Comparison of ENCODE assay signal across 17 cellular contexts in genomic region chr5:148841519-148841918, GRCh38. TPM values are rescaled to one million over a fixed set of nuclear protein-coding genes. Genes with fewer than 3 reads are reported as not detected.
DNase-seq lines count a peak whose midpoint lies in the region; ATAC-seq and TF ChIP-seq lines count a peak whose summit lies in the region.
"Had no signal": no experiment of that assay in that cellular context is flagged by ENCODE, and none has a peak within 500 bp of the region (broad histone marks: within the 10 kb centered on the region; RNA-seq: fewer than 3 reads in every experiment).

No MANE protein-coding gene starts in this region.

- peak overlapping the region; percentile 17; the same call in 1 of the 2 replicates for H2AFZ ChIP-seq in MM.1S (ENCODE audit: low read length)

- no peaks in the 10 kb centered on the region for H3K27me3 ChIP-seq in heart left ventricle
- no peaks in the 10 kb centered on the region for H3K27me3 ChIP-seq in MM.1S (replicated peaks; ENCODE audit: insufficient read depth, low read length)
- H3K27me3 ChIP-seq in endocrine pancreas (ENCODE audit: control insufficient read depth, insufficient read depth, low read length), result no peaks in the 10 kb centered on the region
- no peaks in the 10 kb centered on the region for H3K27me3 ChIP-seq in gastrocnemius medialis
- H3K27me3 ChIP-seq: BLaER1 treated with 17β-estradiol and CSF1 and Interleukin-3, amounts not matched to agents 10 nM and 100 nM had no signal

- H3K9me2 ChIP-seq in MM.1S (replicated peaks; ENCODE audit: insufficient read depth, low read length), result no peaks in the 10 kb centered on the region

- H3K4me3 ChIP-seq in heart left ventricle (no peak overlapping the region), MM.1S (ENCODE audit: low read length) (no peak overlapping the region), endocrine pancreas (ENCODE audit: control insufficient read depth, insufficient read depth, low read length) (peak overlapping the region; percentile 20), gastrocnemius medialis (no peak overlapping the region)
- H3K4me3 ChIP-seq: BLaER1 treated with 17β-estradiol and CSF1 and Interleukin-3, amounts not matched to agents 10 nM and 100 nM; K562 had no signal

- peaks cover 53% of the 10 kb centered on the region for H3K79me2 ChIP-seq in MM.1S (ENCODE audit: low read length)

- TF ChIP-seq CTCF in heart left ventricle (IDR thresholded peaks at IDR 0.05) (no peak), MM.1S (IDR thresholded peaks at IDR 0.05; ENCODE audit: low read length) (no peak), gastrocnemius medialis (IDR thresholded peaks at IDR 0.05 in 4 of 5, conservative IDR thresholded peaks at IDR 0.05 in 1 of 5) (no peak)

- intact Hi-C loops in Right ventricle myocardium superior (cut with DNase I) (no loop called here), heart left ventricle (cut with DNase I) (no loop called here), gastrocnemius medialis (cut with DNase I; ENCODE audit: low total_unique reads) (no loop called here)

- H3K27ac ChIP-seq in heart left ventricle (peak overlapping the region in 1 of 12 donors; percentile 8), MM.1S (ENCODE audit: low read length) (peak overlapping the region; percentile 15; the same call in 1 of the 2 replicates), gastrocnemius medialis (peak overlapping the region; percentile 38 to 81 (median 64))
- H3K27ac ChIP-seq: BLaER1 treated with 17β-estradiol and CSF1 and Interleukin-3, amounts not matched to agents 10 nM and 100 nM had no signal

- in situ Hi-C loops in gastrocnemius medialis (cut with MboI; ENCODE audit: low sequenced_read_pairs in 4 of 4), result no loop called here

- peaks cover 0 to 54% (median 31%) of the 10 kb centered on the region in 12 donors for H3K4me1 ChIP-seq in heart left ventricle
- peaks cover 42% of the 10 kb centered on the region for H3K4me1 ChIP-seq in MM.1S (ENCODE audit: low read length)
- H3K4me1 ChIP-seq in endocrine pancreas (ENCODE audit: control insufficient read depth, insufficient read depth, low read length), result peaks cover 19% of the 10 kb centered on the region
- H3K4me1 ChIP-seq in gastrocnemius medialis, result peaks cover 61 to 78% of the 10 kb centered on the region in 2 donors

- H3K36me3 ChIP-seq in heart left ventricle (peaks cover 0 to 2% (median 0%) of the 10 kb centered on the region in 9 donors), MM.1S (replicated peaks; ENCODE audit: insufficient read depth, low read length) (no peaks in the 10 kb centered on the region), endocrine pancreas (ENCODE audit: control insufficient read depth, insufficient read depth, low read length) (no peaks in the 10 kb centered on the region), gastrocnemius medialis (no peaks in the 10 kb centered on the region)

- no peaks in the 10 kb centered on the region for H3F3A ChIP-seq in MM.1S (ENCODE audit: insufficient read depth, low read length)

- 26 to 48% (median 35%) methylated on average over 3 of the region's 3 CpGs for WGBS in heart left ventricle, 4 donors

- H3K4me2 ChIP-seq in MM.1S (ENCODE audit: low read depth, low read length), result peak overlapping the region; percentile 42; the same call in 1 of the 2 replicates
- H3K4me2 ChIP-seq: BLaER1 treated with 17β-estradiol and CSF1 and Interleukin-3, amounts not matched to agents 10 nM and 100 nM had no signal

- no peak for TF ChIP-seq POLR2A in heart left ventricle (IDR thresholded peaks at IDR 0.05)
- TF ChIP-seq POLR2A in gastrocnemius medialis (IDR thresholded peaks at IDR 0.05), result no peak

- DNase-seq in Right ventricle myocardium superior (no peak), heart left ventricle (no peak), MM.1S (peak; percentile 13), gastrocnemius medialis (no peak), AG08395 (ENCODE audit: low spot score) (no peak), DMS153 treated with DMSO at 0.1 percent for 48 hours (lab: John Stamatoyannopoulos, UW; ENCODE audit: unreplicated experiment) (no peak)
- DNase-seq: DMS 273 treated with DMSO at 0.1 percent for 48 hours, H7, NCI-H1092 treated with DMSO at 0.1 percent for 48 hours, NCI-H1694 treated with DMSO at 0.1 percent for 48 hours, NCI-H2107, NCI-H2227 treated with DMSO at 0.1 percent for 48 hours, NCI-H526 had no signal

- H4K20me1 ChIP-seq in MM.1S (ENCODE audit: insufficient read depth, low read length), result no peaks in the 10 kb centered on the region

- H3K9ac ChIP-seq in MM.1S (ENCODE audit: low read length) (no peak overlapping the region), endocrine pancreas (ENCODE audit: control insufficient read depth, insufficient read depth, low read length) (no peak overlapping the region)
- H3K9ac ChIP-seq: BLaER1 treated with 17β-estradiol and CSF1 and Interleukin-3, amounts not matched to agents 10 nM and 100 nM had no signal

- ATAC-seq in Right ventricle myocardium superior (ENCODE audit: poor library complexity), result peak; percentile 37
- ATAC-seq in heart left ventricle, result no peak
- ATAC-seq in gastrocnemius medialis, result no peak
- ATAC-seq in GM18907 (IDR thresholded peaks at IDR 0.05; ENCODE audit: unreplicated experiment), result no peak
- ATAC-seq: K562 had no signal

- H3K9me3 ChIP-seq in heart left ventricle (no peaks in the 10 kb centered on the region), MM.1S (replicated peaks; ENCODE audit: insufficient read depth, low read length) (no peaks in the 10 kb centered on the region), endocrine pancreas (ENCODE audit: control insufficient read depth, low read length) (no peaks in the 10 kb centered on the region), gastrocnemius medialis (no peaks in the 10 kb centered on the region)
- H3K9me3 ChIP-seq: BLaER1 treated with 17β-estradiol and CSF1 and Interleukin-3, amounts not matched to agents 10 nM and 100 nM had no signal

RNA-seq across cellular contexts. Expression of gene ADRB2, which starts 15.1 kb away (rescaled TPM):
- total RNA-seq in Right ventricle myocardium superior, result 5.6 TPM
- 1 to 10 TPM; 3.4 to 8.3 (median 6.2) TPM for total RNA-seq in heart left ventricle
- polyA plus RNA-seq in heart left ventricle, result 1 to 10 TPM; 1.8 to 4.4 TPM
- total RNA-seq in gastrocnemius medialis, result 10 to 100 TPM in 1 of 4 donors, 1 to 10 TPM in 3; 4.2 to 17.3 (median 6.8) TPM
